Comparison of ENCODE assay signal across 28 cellular contexts in genomic region chr2:241430178-241430577, GRCh38.
"Had no signal": no experiment of that assay in that cellular context is flagged by ENCODE, and none has a peak within 500 bp of the region (broad histone marks: within the 10 kb centered on the region; RNA-seq: fewer than 3 reads in every experiment).

No MANE protein-coding gene starts in this region.

- H3K27ac ChIP-seq: colonic mucosa, coronary artery, dorsolateral prefrontal cortex, epithelial cell of prostate, esophagus muscularis mucosa, esophagus squamous epithelium, foreskin keratinocyte, gastrocnemius medialis, gastroesophageal sphincter, heart left ventricle, heart right ventricle had no signal

- ATAC-seq: effector memory CD8-positive, alpha-beta T cell; esophagus mucosa; foreskin keratinocyte; gastroesophageal sphincter; heart left ventricle; heart right ventricle had no signal

- FAIRE-seq: colon, endometrium, endothelial cell of umbilical vein, frontal cortex had no signal

- H3K27me3 ChIP-seq: colonic mucosa, dorsolateral prefrontal cortex, esophagus muscularis mucosa, esophagus squamous epithelium, foreskin keratinocyte, gastrocnemius medialis, gastroesophageal sphincter, heart left ventricle, heart right ventricle had no signal

- H3K9me3 Mint-ChIP-seq: effector memory CD8-positive, alpha-beta T cell had no signal

- H3K4me1 ChIP-seq: colonic mucosa, esophagus muscularis mucosa, esophagus squamous epithelium, foreskin keratinocyte, gastroesophageal sphincter, heart left ventricle, heart right ventricle had no signal

- H3K27ac Mint-ChIP-seq: dendritic cell treated with granulocyte-macrophage colony-stimulating factor and Interleukin-4, amounts not matched to agents 40 ng/mL and 50 ng/mL, for 4 days; endodermal cell had no signal

- H3K27me3 Mint-ChIP-seq: effector memory CD8-positive, alpha-beta T cell had no signal

- H3K4me3 ChIP-seq: colonic mucosa, coronary artery, dorsolateral prefrontal cortex, esophagus muscularis mucosa, esophagus squamous epithelium, gastrocnemius medialis, gastroesophageal sphincter, heart left ventricle, heart right ventricle had no signal

- H3K4me3 Mint-ChIP-seq: dendritic cell treated with granulocyte-macrophage colony-stimulating factor and Interleukin-4, amounts not matched to agents 40 ng/mL and 50 ng/mL, for 4 days; effector memory CD8-positive, alpha-beta T cell; endodermal cell had no signal

- H3K9me3 ChIP-seq: colonic mucosa, esophagus muscularis mucosa, esophagus squamous epithelium, gastrocnemius medialis, gastroesophageal sphincter had no signal

- DNase-seq: colonic mucosa; cortex of kidney; dermis blood vessel endothelial cell; dorsolateral prefrontal cortex; effector CD4-positive, alpha-beta T cell; effector CD8-positive, alpha-beta T cell; effector memory CD4-positive, alpha-beta T cell; effector memory CD8-positive, alpha-beta T cell; endodermal cell; erythroblast; esophagus squamous epithelium; foreskin fibroblast; foreskin keratinocyte; foreskin melanocyte; gastrocnemius medialis; glutamatergic neuron; heart left ventricle; heart right ventricle had no signal

- H3K4me1 Mint-ChIP-seq: endodermal cell had no signal
